8 cellular contexts compared by ENCODE assay signal in the genomic region with DNA sequence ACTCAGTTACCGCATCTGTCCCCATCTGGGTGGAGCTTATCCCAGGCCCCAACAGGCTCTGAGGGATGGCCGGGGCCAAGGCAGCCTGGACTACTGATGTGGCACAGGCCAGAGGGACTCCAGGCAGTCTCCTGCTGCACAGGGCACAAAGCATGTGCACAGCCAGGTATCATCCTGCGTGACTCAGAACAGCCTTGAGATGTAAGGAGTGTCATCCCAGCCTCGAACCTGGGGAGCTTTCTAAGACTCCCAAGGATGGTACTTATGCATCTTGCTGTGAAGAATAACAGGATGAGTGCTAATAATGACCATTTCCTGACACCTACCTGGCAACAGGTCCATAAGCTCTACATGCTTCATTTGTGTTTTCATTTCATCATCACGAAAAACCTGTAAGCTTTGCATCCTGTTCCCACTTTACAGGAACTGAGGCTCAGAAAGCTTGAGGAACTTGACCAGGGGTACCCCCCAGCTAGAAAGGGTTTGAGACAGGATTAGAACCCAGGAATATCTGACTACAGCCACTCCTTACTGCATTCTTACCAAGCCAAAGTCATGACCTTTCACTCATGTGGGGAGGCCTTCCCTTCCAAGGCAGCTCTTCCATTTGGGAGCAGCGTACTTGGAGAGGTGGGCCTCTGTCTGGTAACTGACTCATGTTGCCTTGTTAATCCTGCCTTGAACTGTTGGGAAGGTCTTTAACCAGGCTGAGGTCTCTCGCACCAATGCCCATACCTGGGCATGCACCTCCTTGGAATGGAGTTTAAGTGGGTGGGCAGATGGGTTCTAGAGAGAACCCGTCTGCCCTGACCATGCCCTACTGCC. TPM values are rescaled to one million over a fixed set of nuclear protein-coding genes. Genes with fewer than 3 reads are reported as not detected.
DNase-seq lines count a peak whose midpoint lies in the region; ATAC-seq and TF ChIP-seq lines count a peak whose summit lies in the region.

No MANE protein-coding gene starts in this region.

- H3K27me3 Mint-ChIP-seq in glutamatergic neuron (ENCODE audit: unreplicated experiment): peaks cover 5% of the 10 kb centered on the region
- no peaks in the 10 kb centered on the region for H3K27me3 Mint-ChIP-seq in stimulated activated naive B cell treated with anti-CD40 and anti-IgM and Interleukin-4, amounts not matched to agents 10 μg/mL and 1 μg/mL and 100 μg/mL, for 72 hours

- peaks cover 3% of the 10 kb centered on the region for H3K9me3 Mint-ChIP-seq in glutamatergic neuron (ENCODE audit: unreplicated experiment)
- H3K9me3 Mint-ChIP-seq in stimulated activated naive B cell treated with anti-CD40 and anti-IgM and Interleukin-4, amounts not matched to agents 10 μg/mL and 1 μg/mL and 100 μg/mL, for 72 hours: no peaks in the 10 kb centered on the region

- H3K36me3 ChIP-seq in WERI-Rb-1: no peaks in the 10 kb centered on the region

- H3K36me3 Mint-ChIP-seq in glutamatergic neuron (ENCODE audit: unreplicated experiment): no peaks in the 10 kb centered on the region
- H3K36me3 Mint-ChIP-seq in stimulated activated naive B cell treated with anti-CD40 and anti-IgM and Interleukin-4, amounts not matched to agents 10 μg/mL and 1 μg/mL and 100 μg/mL, for 72 hours: peaks cover 5% of the 10 kb centered on the region in 2 donors

- H3K27ac ChIP-seq in WERI-Rb-1: no peak overlapping the region

- peak overlapping the region; percentile 70 for H3K4me3 ChIP-seq in WERI-Rb-1 (ENCODE audit: low read depth, low read length)

- no peaks in the 10 kb centered on the region for H3K27me3 ChIP-seq in WERI-Rb-1 (ENCODE audit: insufficient read depth, low read depth, severe bottlenecking)

- peak overlapping the region; percentile 84 for H3K4me3 Mint-ChIP-seq in glutamatergic neuron (ENCODE audit: unreplicated experiment)
- peak overlapping the region; percentile 85 to 93 for H3K4me3 Mint-ChIP-seq in stimulated activated naive B cell treated with anti-CD40 and anti-IgM and Interleukin-4, amounts not matched to agents 10 μg/mL and 1 μg/mL and 100 μg/mL, for 72 hours

- H3K4me1 Mint-ChIP-seq in glutamatergic neuron (ENCODE audit: low read depth, unreplicated experiment): peaks cover 2% of the 10 kb centered on the region
- peaks cover 14 to 19% of the 10 kb centered on the region in 2 donors for H3K4me1 Mint-ChIP-seq in stimulated activated naive B cell treated with anti-CD40 and anti-IgM and Interleukin-4, amounts not matched to agents 10 μg/mL and 1 μg/mL and 100 μg/mL, for 72 hours

- DNase-seq in activated naive CD4-positive, alpha-beta T cell treated with Interleukin-2 at 50 U/mL for 16 hours: peak; percentile 5
- no peak for DNase-seq in activated naive CD4-positive, alpha-beta T cell (lab: John Stamatoyannopoulos, UW)
- DNase-seq in WERI-Rb-1 (no peak), glutamatergic neuron (no peak), CD1c-positive myeloid dendritic cell (ENCODE audit: extremely low spot score) (no peak), NCI-H2081 treated with DMSO at 0.1 percent for 48 hours (lab: John Stamatoyannopoulos, UW) (no peak)
- no peak for DNase-seq in stimulated activated naive B cell treated with anti-CD40 and anti-IgM and Interleukin-4, amounts not matched to agents 10 μg/mL and 1 μg/mL and 100 μg/mL, for 72 hours

- peak overlapping the region; percentile 90 for H3K27ac Mint-ChIP-seq in glutamatergic neuron (ENCODE audit: unreplicated experiment)
- H3K27ac Mint-ChIP-seq in stimulated activated naive B cell treated with anti-CD40 and anti-IgM and Interleukin-4, amounts not matched to agents 10 μg/mL and 1 μg/mL and 100 μg/mL, for 72 hours: peak overlapping the region; percentile 37

- no peaks in the 10 kb centered on the region for H3K9me3 ChIP-seq in WERI-Rb-1 (ENCODE audit: severe bottlenecking)

- ATAC-seq in stimulated activated naive B cell treated with anti-CD40 and anti-IgM and Interleukin-4, amounts not matched to agents 10 μg/mL and 1 μg/mL and 100 μg/mL, for 72 hours (replicated peaks): peak in 1 of 2 donors; percentile 1
- ATAC-seq in HG03159 (IDR thresholded peaks at IDR 0.05; ENCODE audit: unreplicated experiment): no peak

- no peak for TF ChIP-seq CTCF in WERI-Rb-1 (IDR thresholded peaks at IDR 0.05; ENCODE audit: low read depth, low read length)
- TF ChIP-seq CTCF in glutamatergic neuron (IDR thresholded peaks at IDR 0.05; ENCODE audit: partially characterized antibody, unreplicated experiment): no peak

RNA-seq across cellular contexts. Expression of a gene that starts 1.9 kb away (rescaled TPM):
- 29.3 TPM for total RNA-seq in glutamatergic neuron (ENCODE audit: unreplicated experiment)

RNA-seq across cellular contexts. Expression of a gene that starts 25.6 kb away (rescaled TPM):
- 97.6 TPM for total RNA-seq in glutamatergic neuron (ENCODE audit: unreplicated experiment)

RNA-seq across cellular contexts. Expression of a gene that starts 35.6 kb away (rescaled TPM):
- total RNA-seq in glutamatergic neuron (ENCODE audit: unreplicated experiment): 89.3 TPM

RNA-seq across cellular contexts. Expression of a gene that starts 57.2 kb away (rescaled TPM):
- 67.0 TPM for total RNA-seq in glutamatergic neuron (ENCODE audit: unreplicated experiment)
